9 cellular contexts compared by ENCODE assay signal in genomic region chr1:15799928-15800835, GRCh38. TPM values are rescaled to one million over a fixed set of nuclear protein-coding genes. Genes with fewer than 3 reads are reported as not detected.
DNase-seq lines count a peak whose midpoint lies in the region; ATAC-seq and TF ChIP-seq lines count a peak whose summit lies in the region.
"Had no signal": no experiment of that assay in that cellular context is flagged by ENCODE, and none has a peak within 500 bp of the region (broad histone marks: within the 10 kb centered on the region; RNA-seq: fewer than 3 reads in every experiment).

No MANE protein-coding gene starts in this region.

- no peaks in the 10 kb centered on the region for H3K27me3 ChIP-seq in esophagus (ENCODE audit: control insufficient read depth in 1 of 2, insufficient read depth in 2 of 2, low read length in 2 of 2)

- no peaks in the 10 kb centered on the region for H3K27me3 Mint-ChIP-seq in osteocyte (ENCODE audit: unreplicated experiment)
- peaks cover 4% of the 10 kb centered on the region for H3K27me3 Mint-ChIP-seq in glutamatergic neuron (ENCODE audit: unreplicated experiment)

- H3K36me3 Mint-ChIP-seq in osteocyte (ENCODE audit: unreplicated experiment), result no peaks in the 10 kb centered on the region
- H3K36me3 Mint-ChIP-seq in glutamatergic neuron (ENCODE audit: unreplicated experiment), result no peaks in the 10 kb centered on the region
- H3K36me3 Mint-ChIP-seq: activated naive CD8-positive, alpha-beta T cell had no signal

- H3K36me3 ChIP-seq in esophagus (ENCODE audit: control insufficient read depth in 2 of 2, insufficient read depth in 2 of 2, low read length in 1 of 2), result no peaks in the 10 kb centered on the region

- no peak overlapping the region for H3K4me3 ChIP-seq in esophagus (ENCODE audit: low read depth in 1 of 2, low read length in 2 of 2)

- H3K9me3 ChIP-seq in esophagus (ENCODE audit: control insufficient read depth in 2 of 2, insufficient read depth in 1 of 2, low read depth in 1 of 2, low read length in 1 of 2), result no peaks in the 10 kb centered on the region

- peak overlapping the region; percentile 81 to 94 for H3K27ac ChIP-seq in esophagus (ENCODE audit: low read depth in 2 of 2, low read length in 1 of 2)

- WGBS in esophagus, 2 donors, result 30 to 32% methylated on average over 21 to 22 of the region's 22 CpGs

- peak overlapping the region; percentile 97 for H3K27ac Mint-ChIP-seq in osteocyte (ENCODE audit: unreplicated experiment)
- H3K27ac Mint-ChIP-seq in glutamatergic neuron (ENCODE audit: unreplicated experiment), result no peak overlapping the region
- H3K27ac Mint-ChIP-seq: activated naive CD8-positive, alpha-beta T cell had no signal

- DNase-seq in DMS53 (lab: John Stamatoyannopoulos, UW) (peak; percentile 86), NCI-H748 treated with DMSO at 0.1 percent for 48 hours (lab: John Stamatoyannopoulos, UW) (peak; percentile 30), osteocyte (ENCODE audit: extremely low spot score, unreplicated experiment) (peak; percentile 89), RPMI8226 (no peak), glutamatergic neuron (no peak)
- no peak for DNase-seq in stimulated activated CD4-positive, alpha-beta T cell treated with anti-CD3 and anti-CD28 coated beads, Interleukin-2, amount 100 ng/mL, for 24 hours

- no peak for TF ChIP-seq CTCF in osteocyte (IDR thresholded peaks at IDR 0.05)
- TF ChIP-seq CTCF in glutamatergic neuron (IDR thresholded peaks at IDR 0.05; ENCODE audit: partially characterized antibody, unreplicated experiment), result no peak

- H3K4me3 Mint-ChIP-seq in osteocyte (ENCODE audit: unreplicated experiment), result peak overlapping the region; percentile 32
- no peak overlapping the region for H3K4me3 Mint-ChIP-seq in glutamatergic neuron (ENCODE audit: unreplicated experiment)
- H3K4me3 Mint-ChIP-seq: activated naive CD8-positive, alpha-beta T cell had no signal

- no peaks in the 10 kb centered on the region for H3K9me3 Mint-ChIP-seq in osteocyte (ENCODE audit: unreplicated experiment)
- H3K9me3 Mint-ChIP-seq in glutamatergic neuron (ENCODE audit: unreplicated experiment), result no peaks in the 10 kb centered on the region

- H3K4me1 Mint-ChIP-seq in osteocyte (ENCODE audit: unreplicated experiment) (peaks cover 61% of the 10 kb centered on the region), glutamatergic neuron (ENCODE audit: low read depth, unreplicated experiment) (peaks cover 6% of the 10 kb centered on the region)

- no peak for ATAC-seq in GM19023 (IDR thresholded peaks at IDR 0.05; ENCODE audit: unreplicated experiment)

- H3K4me1 ChIP-seq in esophagus (ENCODE audit: control insufficient read depth in 2 of 2, insufficient read depth in 2 of 2, low read length in 1 of 2), result peaks cover 3 to 25% of the 10 kb centered on the region in 2 donors

RNA-seq across cellular contexts. Expression of gene UQCRHL, which starts 7.3 kb away (rescaled TPM):
- polyA plus RNA-seq in esophagus, result 1 to 10 TPM; 1.9 to 2.0 TPM
- total RNA-seq in osteocyte (1.5 and 1.6 TPM in 2 replicates), glutamatergic neuron (ENCODE audit: unreplicated experiment) (2.0 TPM)

RNA-seq across cellular contexts. Expression of gene FBLIM1, which starts 41.6 kb away (rescaled TPM):
- polyA plus RNA-seq in esophagus, result 10 to 100 TPM; 17.7 to 20.5 TPM
- total RNA-seq in osteocyte, result 149 and 156 TPM in 2 replicates
- 29.9 TPM for total RNA-seq in glutamatergic neuron (ENCODE audit: unreplicated experiment)

RNA-seq across cellular contexts. Expression of gene SPEN, which starts 47.3 kb away (rescaled TPM):
- polyA plus RNA-seq in esophagus, result 10 to 100 TPM; 14.4 to 15.3 TPM
- 54.0 and 59.8 TPM in 2 replicates for total RNA-seq in osteocyte
- total RNA-seq in glutamatergic neuron (ENCODE audit: unreplicated experiment), result 52.4 TPM

RNA-seq across cellular contexts. Expression of gene TMEM82, which starts 57.9 kb away (rescaled TPM):
- not detected for polyA plus RNA-seq in esophagus
- total RNA-seq in osteocyte (not detected in 2 replicates), glutamatergic neuron (ENCODE audit: unreplicated experiment) (not detected)

Comparison
In these comparisons a context has a peak if more than half of its experiments do, and no peak if none do; other contexts are left out.
1. DNase-seq: peak in DMS53 (single experiment), NCI-H748 treated with DMSO at 0.1 percent for 48 hours (single experiment) and osteocyte (single experiment); none in RPMI8226 (single experiment), glutamatergic neuron (single experiment) and stimulated activated CD4-positive, alpha-beta T cell treated with anti-CD3 and anti-CD28 coated beads, Interleukin-2, amount 100 ng/mL, for 24 hours (0 of 2).